Comparison of ENCODE assay signal across 19 cellular contexts in genomic region chr2:132814651-132815050, GRCh38.
"Had no signal": no experiment of that assay in that cellular context is flagged by ENCODE, and none has a peak within 500 bp of the region (broad histone marks: within the 10 kb centered on the region; RNA-seq: fewer than 3 reads in every experiment).

No MANE protein-coding gene starts in this region.

- DNase-seq: effector memory CD4-positive, alpha-beta T cell; left colon; left ventricle myocardium superior; mesendoderm; mucosa of descending colon; naive thymus-derived CD8-positive, alpha-beta T cell; posterior cingulate gyrus; right cardiac atrium; small intestine; stimulated activated CD4-positive, alpha-beta T cell treated with anti-CD3 and anti-CD28 coated beads, Interleukin-12 subunit alpha, Interleukin-12 subunit beta, amount 100 ng/mL, for 4 hours; stimulated activated naive CD4-positive, alpha-beta T cell; stomach; trophoblast cell had no signal

- H3K4me3 ChIP-seq: esophagus muscularis mucosa, gastroesophageal sphincter, hepatocyte, lung, mucosa of descending colon, stomach had no signal

- H3K36me3 ChIP-seq: esophagus muscularis mucosa, gastroesophageal sphincter, neutrophil, stomach had no signal

- H3K4me1 ChIP-seq: esophagus muscularis mucosa, gastroesophageal sphincter, stomach had no signal

- ATAC-seq: gastroesophageal sphincter; left colon; left ventricle myocardium superior; mucosa of descending colon; naive thymus-derived CD8-positive, alpha-beta T cell; right cardiac atrium had no signal

- H3K27ac ChIP-seq: epithelial cell of prostate, esophagus muscularis mucosa, gastroesophageal sphincter, hepatocyte, neutrophil, stomach had no signal

- H3K27me3 ChIP-seq: esophagus muscularis mucosa, gastroesophageal sphincter, hepatocyte, neutrophil, stomach had no signal

- H3K9me3 ChIP-seq: esophagus muscularis mucosa, mucosa of descending colon, neutrophil had no signal
